8 cellular contexts compared by ENCODE assay signal in the genomic region with DNA sequence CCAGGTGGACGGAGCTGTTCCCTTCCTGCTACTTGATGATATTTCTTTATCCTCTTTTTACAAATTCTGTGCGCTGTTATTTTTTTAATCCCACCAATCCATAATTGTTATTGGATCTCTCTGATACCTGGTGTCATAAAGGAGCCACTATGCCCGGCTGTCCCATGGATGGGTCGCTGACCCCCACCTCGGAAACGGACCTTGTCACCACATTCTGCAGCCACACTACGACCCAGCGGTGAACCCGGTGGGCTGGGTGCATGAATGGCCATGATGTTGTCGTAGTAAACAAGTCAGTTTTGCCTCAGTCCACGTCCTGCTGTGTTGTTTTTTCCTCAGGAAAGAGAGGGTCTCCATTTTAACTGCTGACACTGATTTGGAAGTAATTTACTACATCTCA.
"Had no signal": no experiment of that assay in that cellular context is flagged by ENCODE, and none has a peak within 500 bp of the region (broad histone marks: within the 10 kb centered on the region; RNA-seq: fewer than 3 reads in every experiment).

No MANE protein-coding gene starts in this region.

- H3K9me3 Mint-ChIP-seq: GM23338, H9 had no signal

- H3K27ac Mint-ChIP-seq: GM23338, H9 had no signal

- H3K4me2 ChIP-seq: GM23338 had no signal

- FAIRE-seq: H1, H54, HTR-8/SVneo, K562 had no signal

- ATAC-seq: GM23338, K562 had no signal

- H3K4me3 ChIP-seq: GM23338, K562 had no signal

- H3K4me1 Mint-ChIP-seq: GM23338 had no signal

- H3K4me3 Mint-ChIP-seq: GM23338, H9 had no signal

- DNase-seq: H9, HCEC 1CT, IMR-90 had no signal
